ENCODE assay signal across 11 cellular contexts in the genomic region with DNA sequence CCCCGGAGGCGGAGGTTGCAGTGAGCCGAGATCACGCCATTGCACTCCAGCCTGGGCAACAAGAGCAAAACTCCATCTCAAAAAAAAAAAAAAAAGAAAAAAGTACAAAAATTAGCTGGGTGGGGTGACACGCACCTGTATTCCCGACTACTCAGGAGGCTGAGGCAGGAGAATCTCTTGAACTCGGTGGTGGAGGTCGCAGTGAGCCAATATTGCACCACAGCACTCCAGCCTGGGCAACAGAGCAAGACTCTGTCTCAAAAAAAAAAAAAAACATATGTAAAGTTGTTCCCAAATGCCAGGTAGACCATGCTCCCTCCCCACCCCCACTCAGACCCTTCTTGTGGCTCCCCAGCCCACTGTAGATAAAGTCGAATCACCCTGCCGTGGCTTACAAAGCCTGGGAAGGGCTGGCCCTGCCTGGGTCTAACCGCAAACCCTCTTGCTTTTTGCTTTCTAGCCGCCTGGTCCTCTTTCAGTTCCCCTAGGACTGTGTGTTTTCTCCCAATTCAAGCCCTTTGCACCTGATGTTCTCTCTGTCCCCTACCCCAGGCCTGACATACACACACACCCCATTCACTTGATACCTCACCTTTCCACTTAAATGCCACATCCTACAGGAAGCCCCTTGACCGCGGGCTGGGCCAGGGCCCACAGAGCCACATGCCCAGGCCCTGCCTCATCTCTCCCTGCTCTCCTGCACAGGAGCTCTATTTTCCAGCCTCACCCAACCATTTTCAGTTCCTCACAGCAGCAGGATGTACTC. TPM values are rescaled to one million over a fixed set of nuclear protein-coding genes. Genes with fewer than 3 reads are reported as not detected.
DNase-seq lines count a peak whose midpoint lies in the region; ATAC-seq and TF ChIP-seq lines count a peak whose summit lies in the region.
"Had no signal": no experiment of that assay in that cellular context is flagged by ENCODE, and none has a peak within 500 bp of the region (broad histone marks: within the 10 kb centered on the region; RNA-seq: fewer than 3 reads in every experiment).

No MANE protein-coding gene starts in this region.

- H3K27ac Mint-ChIP-seq in activated CD8-positive, alpha-beta T cell treated with anti-CD3 and anti-CD28 coated beads, Interleukin-2, amount 10 ng/mL, durations not matched to agents 7 days and 5 days: peak overlapping the region; percentile 40

- no peaks in the 10 kb centered on the region for H3K9me3 Mint-ChIP-seq in activated CD8-positive, alpha-beta T cell treated with anti-CD3 and anti-CD28 coated beads, Interleukin-2, amount 10 ng/mL, durations not matched to agents 7 days and 5 days (ENCODE audit: insufficient read depth)

- DNase-seq in GM10248 (ENCODE audit: extremely low spot score): peak; percentile 80
- no peak for DNase-seq in activated CD8-positive, alpha-beta T cell treated with anti-CD3 and anti-CD28 coated beads, Interleukin-2, amount 10 ng/mL, durations not matched to agents 7 days and 5 days
- no peak for DNase-seq in heart left ventricle
- no peak for DNase-seq in HAP-1 (ENCODE audit: low spot score in 2 of 2)
- DNase-seq: cerebellar nuclear complex, foreskin keratinocyte had no signal

- TF ChIP-seq POLR2A in heart left ventricle (IDR thresholded peaks at IDR 0.05): no peak

- ATAC-seq in GM19438 (IDR thresholded peaks at IDR 0.05; ENCODE audit: low read depth, unreplicated experiment) (peak; percentile 87), HG03342 (IDR thresholded peaks at IDR 0.05; ENCODE audit: unreplicated experiment) (peak; percentile 65), heart left ventricle (no peak), HG02840 (IDR thresholded peaks at IDR 0.05; ENCODE audit: low FRiP score, unreplicated experiment) (no peak), HG03565 (IDR thresholded peaks at IDR 0.05; ENCODE audit: unreplicated experiment) (no peak)
- peak; percentile 46 for ATAC-seq in activated CD8-positive, alpha-beta T cell treated with anti-CD3 and anti-CD28 coated beads, Interleukin-2, amount 10 ng/mL, durations not matched to agents 7 days and 5 days
- ATAC-seq: foreskin keratinocyte had no signal

- CTCF ChIA-PET in GM10248 (lab: Yijun Ruan, JAX): interaction anchor here (1.6 kb wide), 1 partner anchor 40 kb away, joined by 3 read pairs; no protein-coding TSS in a partner anchor
- CTCF ChIA-PET in activated CD8-positive, alpha-beta T cell treated with anti-CD3 and anti-CD28 coated beads, Interleukin-2, amount 10 ng/mL, durations not matched to agents 7 days and 5 days (lab: Charles Lee): no interaction called here

- H3K4me3 ChIP-seq in heart left ventricle (no peak overlapping the region), HAP-1 (no peak overlapping the region)
- H3K4me3 ChIP-seq: lung had no signal

- in situ Hi-C loops in HAP-1 (cut with MboI; ENCODE audit: low sequenced_read_pairs): no loop called here

- H3K36me3 ChIP-seq in heart left ventricle: no peaks in the 10 kb centered on the region
- H3K36me3 ChIP-seq in HAP-1 (replicated peaks): no peaks in the 10 kb centered on the region

- no peaks in the 10 kb centered on the region for H3K4me1 ChIP-seq in heart left ventricle
- H3K4me1 ChIP-seq in HAP-1: no peaks in the 10 kb centered on the region
- H3K4me1 ChIP-seq: foreskin keratinocyte had no signal

- H3K27me3 ChIP-seq in heart left ventricle (no peaks in the 10 kb centered on the region), HAP-1 (ENCODE audit: low read depth) (no peaks in the 10 kb centered on the region)
- H3K27me3 ChIP-seq: foreskin keratinocyte had no signal

- intact Hi-C loops in heart left ventricle (cut with DNase I): loop anchor here in 1 of 10 donors (10.0 kb wide), 1 partner anchor 149 kb away; a partner anchor contains a TSS

- no peaks in the 10 kb centered on the region for H3K27me3 Mint-ChIP-seq in activated CD8-positive, alpha-beta T cell treated with anti-CD3 and anti-CD28 coated beads, Interleukin-2, amount 10 ng/mL, durations not matched to agents 7 days and 5 days (ENCODE audit: low read depth)

- H3K4me1 Mint-ChIP-seq in activated CD8-positive, alpha-beta T cell treated with anti-CD3 and anti-CD28 coated beads, Interleukin-2, amount 10 ng/mL, durations not matched to agents 7 days and 5 days (ENCODE audit: low read depth): peaks cover 24% of the 10 kb centered on the region

- TF ChIP-seq CTCF in GM10248 (IDR thresholded peaks at IDR 0.05; ENCODE audit: control extremely low read depth, extremely low read depth, low read depth, missing control alignments) (no peak), heart left ventricle (IDR thresholded peaks at IDR 0.05) (no peak)

- no peak overlapping the region for H3K4me3 Mint-ChIP-seq in activated CD8-positive, alpha-beta T cell treated with anti-CD3 and anti-CD28 coated beads, Interleukin-2, amount 10 ng/mL, durations not matched to agents 7 days and 5 days

- H3K36me3 Mint-ChIP-seq in activated CD8-positive, alpha-beta T cell treated with anti-CD3 and anti-CD28 coated beads, Interleukin-2, amount 10 ng/mL, durations not matched to agents 7 days and 5 days (ENCODE audit: low read depth): peaks cover 16% of the 10 kb centered on the region

- POLR2A ChIA-PET in GM10248 (lab: Yijun Ruan, JAX): interaction anchor here (0.5 to 0.8 kb wide), 2 partner anchors 14 to 277 kb away, joined by 3 to 5 read pairs; no protein-coding TSS in a partner anchor
- POLR2A ChIA-PET in activated CD8-positive, alpha-beta T cell treated with anti-CD3 and anti-CD28 coated beads, Interleukin-2, amount 10 ng/mL, durations not matched to agents 7 days and 5 days (lab: Charles Lee): no interaction called here

- H3K9me3 ChIP-seq in heart left ventricle (no peaks in the 10 kb centered on the region), HAP-1 (no peaks in the 10 kb centered on the region)

- WGBS in heart left ventricle, 4 donors: 89 to 91% (median 89%) methylated on average over 14 of the region's 14 CpGs

- H3K27ac ChIP-seq in heart left ventricle: no peak overlapping the region
- H3K27ac ChIP-seq: foreskin keratinocyte had no signal

RNA-seq across cellular contexts. Expression of a gene that starts 34.4 kb away (rescaled TPM):
- total RNA-seq in activated CD8-positive, alpha-beta T cell treated with anti-CD3 and anti-CD28 coated beads, Interleukin-2, amount 10 ng/mL, durations not matched to agents 7 days and 5 days: 100 to 1,000 TPM; 259 to 269 TPM
- total RNA-seq in heart left ventricle: 1 to 10 TPM; 1.2 to 9.9 (median 2.7) TPM
- polyA plus RNA-seq in heart left ventricle: 1 to 10 TPM in 1 of 2 donors, under 1 TPM in 1; 0.69 to 2.7 TPM

RNA-seq across cellular contexts. Expression of a gene that starts 35.6 kb away (rescaled TPM):
- 100 to 1,000 TPM; 325 to 352 TPM for total RNA-seq in activated CD8-positive, alpha-beta T cell treated with anti-CD3 and anti-CD28 coated beads, Interleukin-2, amount 10 ng/mL, durations not matched to agents 7 days and 5 days
- total RNA-seq in heart left ventricle: 1,000 to 10,000 TPM in 1 of 9 donors, 100 to 1,000 TPM in 8; 447 to 1,239 (median 596) TPM
- 100 to 1,000 TPM; 761 to 801 TPM for polyA plus RNA-seq in heart left ventricle

Comparison
In these comparisons a context has a peak if more than half of its experiments do, and no peak if none do; other contexts are left out.
1. ATAC-seq: peak in GM19438 (single experiment), HG03342 (single experiment) and activated CD8-positive, alpha-beta T cell treated with anti-CD3 and anti-CD28 coated beads, Interleukin-2, amount 10 ng/mL, durations not matched to agents 7 days and 5 days (single experiment); none in heart left ventricle (0 of 4), HG02840 (single experiment) and HG03565 (single experiment).
2. RNA of a gene that starts 34.4 kb away (total RNA-seq): 259 to 269 TPM in activated CD8-positive, alpha-beta T cell treated with anti-CD3 and anti-CD28 coated beads, Interleukin-2, amount 10 ng/mL, durations not matched to agents 7 days and 5 days; 1.2 to 9.9 TPM in heart left ventricle; every median in the first group is over 10 times any median in the second.